8 cellular contexts compared by ENCODE assay signal in genomic region chr17:68291836-68292688, GRCh38. TPM values are rescaled to one million over a fixed set of nuclear protein-coding genes. Genes with fewer than 3 reads are reported as not detected.
A peak's percentile ranks its signal among the peaks of the same experiment; 100 is the strongest.
DNase-seq lines count a peak whose midpoint lies in the region; ATAC-seq and TF ChIP-seq lines count a peak whose summit lies in the region.

No MANE protein-coding gene starts in this region.

- H4K20me1 ChIP-seq in DND-41 (ENCODE audit: insufficient read depth, low read length), result no peaks in the 10 kb centered on the region

- H2AFZ ChIP-seq in DND-41 (ENCODE audit: low read depth, low read length), result peak overlapping the region; percentile 83

- no peak overlapping the region for H3K27ac Mint-ChIP-seq in glutamatergic neuron (ENCODE audit: unreplicated experiment)
- peak overlapping the region; percentile 62 for H3K27ac Mint-ChIP-seq in osteocyte (ENCODE audit: unreplicated experiment)

- H3K36me3 ChIP-seq in DND-41 (ENCODE audit: insufficient read depth, low read length) (no peaks in the 10 kb centered on the region), thymus (ENCODE audit: control insufficient read depth, insufficient read depth) (no peaks in the 10 kb centered on the region)

- ATAC-seq in DND-41 (ENCODE audit: insufficient read depth, low read depth), result peak; percentile 63
- peak; percentile 67 for ATAC-seq in GM21528 (IDR thresholded peaks at IDR 0.05; ENCODE audit: low FRiP score, unreplicated experiment)

- DNase-seq in DND-41 (peak; percentile 95), HuH-7 (ENCODE audit: low spot score) (peak; percentile 84), glutamatergic neuron (peak; percentile 72), osteocyte (ENCODE audit: extremely low spot score, unreplicated experiment) (peak; percentile 89)
- peak; percentile 84 for DNase-seq in activated gamma-delta T cell treated with anti-CD3 and anti-CD28 coated beads, Interleukin-2, amount 50 U/mL, for 16 hours (ENCODE audit: low read depth)

- no peaks in the 10 kb centered on the region for H3K27me3 ChIP-seq in DND-41 (ENCODE audit: insufficient read depth, low read length, poor library complexity)
- H3K27me3 ChIP-seq in thymus (ENCODE audit: control insufficient read depth, insufficient read depth), result no peaks in the 10 kb centered on the region

- no peaks in the 10 kb centered on the region for H3K9me3 ChIP-seq in DND-41 (ENCODE audit: insufficient read depth, low read length, severe bottlenecking)
- no peaks in the 10 kb centered on the region for H3K9me3 ChIP-seq in thymus (ENCODE audit: control insufficient read depth)

- peak overlapping the region; percentile 35 to 67; a peak in 3 of 4 replicates for H3K4me3 ChIP-seq in DND-41 (ENCODE audit: low read depth in 1 of 2, low read length in 2 of 2)
- peak overlapping the region; percentile 74 for H3K4me3 ChIP-seq in thymus (ENCODE audit: low read length)

- H3K27me3 Mint-ChIP-seq in glutamatergic neuron (ENCODE audit: unreplicated experiment) (peaks cover 12% of the 10 kb centered on the region), osteocyte (ENCODE audit: unreplicated experiment) (peaks cover 22% of the 10 kb centered on the region)

- TF ChIP-seq POLR2A in Raji (IDR thresholded peaks at IDR 0.05; ENCODE audit: insufficient read depth, low read depth, low read length), result peak; percentile 82

- peaks cover 5% of the 10 kb centered on the region for H3K4me1 Mint-ChIP-seq in glutamatergic neuron (ENCODE audit: low read depth, unreplicated experiment)
- H3K4me1 Mint-ChIP-seq in osteocyte (ENCODE audit: unreplicated experiment), result peaks cover 13% of the 10 kb centered on the region

- H3K9ac ChIP-seq in DND-41 (ENCODE audit: low read depth, low read length), result peak overlapping the region; percentile 89

- H3K79me2 ChIP-seq in DND-41 (ENCODE audit: insufficient read depth, low read length), result peaks cover 50% of the 10 kb centered on the region

- WGBS in thymus, result 1% methylated on average over 76 of the region's 76 CpGs

- H3K4me2 ChIP-seq in DND-41 (ENCODE audit: insufficient read depth, low read length), result peak overlapping the region; percentile 81

- H3K27ac ChIP-seq in DND-41 (ENCODE audit: low read length), result peak overlapping the region; percentile 93
- peak overlapping the region; percentile 94 for H3K27ac ChIP-seq in thymus (ENCODE audit: low read depth)

- H3K9me3 Mint-ChIP-seq in glutamatergic neuron (ENCODE audit: unreplicated experiment) (peaks cover 2% of the 10 kb centered on the region), osteocyte (ENCODE audit: unreplicated experiment) (no peaks in the 10 kb centered on the region)

- TF ChIP-seq CTCF in DND-41 (IDR thresholded peaks at IDR 0.05; ENCODE audit: borderline replicate concordance, extremely low read depth, low read length, poor library complexity, severe bottlenecking), result peak; percentile 68
- TF ChIP-seq CTCF in glutamatergic neuron (IDR thresholded peaks at IDR 0.05; ENCODE audit: partially characterized antibody, unreplicated experiment), result no peak
- peak; percentile 36 for TF ChIP-seq CTCF in osteocyte (IDR thresholded peaks at IDR 0.05)

- H3K4me1 ChIP-seq in DND-41 (ENCODE audit: insufficient read depth, low read length) (peaks cover 70% of the 10 kb centered on the region), thymus (ENCODE audit: control insufficient read depth, insufficient read depth, low read length) (peaks cover 20% of the 10 kb centered on the region)

- H3K36me3 Mint-ChIP-seq in glutamatergic neuron (ENCODE audit: unreplicated experiment) (no peaks in the 10 kb centered on the region), osteocyte (ENCODE audit: unreplicated experiment) (peaks cover 2% of the 10 kb centered on the region)

- H3K4me3 Mint-ChIP-seq in glutamatergic neuron (ENCODE audit: unreplicated experiment), result peak overlapping the region; percentile 81
- peak overlapping the region; percentile 70 for H3K4me3 Mint-ChIP-seq in osteocyte (ENCODE audit: unreplicated experiment)

RNA-seq across cellular contexts. Expression of gene ARSG, which starts 0.8 kb away (rescaled TPM):
- total RNA-seq in glutamatergic neuron (ENCODE audit: unreplicated experiment) (1.9 TPM), osteocyte (8.7 and 8.9 TPM in 2 replicates)
- 2.6 TPM for polyA plus RNA-seq in thymus

RNA-seq across cellular contexts. Expression of gene SLC16A6, which starts 1.1 kb away (rescaled TPM):
- total RNA-seq in glutamatergic neuron (ENCODE audit: unreplicated experiment), result 0.25 TPM
- 2.1 and 2.7 TPM in 2 replicates for total RNA-seq in osteocyte
- 2.4 TPM for polyA plus RNA-seq in thymus

RNA-seq across cellular contexts. Expression of gene AMZ2, which starts 44.2 kb away (rescaled TPM):
- total RNA-seq in glutamatergic neuron (ENCODE audit: unreplicated experiment), result 68.5 TPM
- total RNA-seq in osteocyte, result 66.5 and 69.8 TPM in 2 replicates
- polyA plus RNA-seq in thymus, result 112 TPM

Comparison
In these comparisons a context has a peak if more than half of its experiments do, and no peak if none do; other contexts are left out.
1. Peak in every context shown above with its lines: DNase-seq, ATAC-seq, H3K4me3 ChIP-seq and H3K27ac ChIP-seq.